ENCODE assay signal across 8 cellular contexts in the genomic region with DNA sequence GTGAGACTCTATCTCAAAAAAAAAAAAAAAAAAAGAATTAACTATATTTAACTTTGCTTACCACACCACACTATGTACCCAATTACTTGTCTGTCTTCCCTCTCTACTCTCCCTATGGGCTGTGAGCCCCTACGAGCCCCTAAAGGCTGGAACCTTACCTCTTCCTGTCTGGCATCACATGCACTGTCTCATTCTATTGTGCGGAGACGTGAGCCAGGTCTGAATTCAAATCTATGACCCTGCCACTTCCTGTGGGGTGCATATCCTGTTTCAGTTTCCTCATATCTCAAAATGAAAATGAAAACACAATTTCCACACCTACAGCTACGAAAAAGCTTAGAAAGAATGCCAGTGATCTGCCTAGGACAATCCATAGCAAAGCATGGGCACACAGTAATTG. TPM values are rescaled to one million over a fixed set of nuclear protein-coding genes. Genes with fewer than 3 reads are reported as not detected.
A peak's percentile ranks its signal among the peaks of the same experiment; 100 is the strongest.
DNase-seq lines count a peak whose midpoint lies in the region; ATAC-seq and TF ChIP-seq lines count a peak whose summit lies in the region.
"Had no signal": no experiment of that assay in that cellular context is flagged by ENCODE, and none has a peak within 500 bp of the region (broad histone marks: within the 10 kb centered on the region; RNA-seq: fewer than 3 reads in every experiment).

No MANE protein-coding gene starts in this region.

- H3K4me3 ChIP-seq in heart left ventricle = peak overlapping the region in 6 of 12 donors; percentile 6 to 45 (median 32)
- H3K4me3 ChIP-seq: SK-N-MC had no signal

- ATAC-seq in GM19455 (IDR thresholded peaks at IDR 0.05; ENCODE audit: unreplicated experiment) = peak; percentile 57
- peak; percentile 76 for ATAC-seq in HG03378 (IDR thresholded peaks at IDR 0.05; ENCODE audit: unreplicated experiment)
- peak in 3 of 4 donors; percentile 39 to 76 (median 73) for ATAC-seq in heart left ventricle

- H3K27ac ChIP-seq in heart left ventricle = peak overlapping the region in 3 of 12 donors; percentile 17 to 85 (median 53)
- H3K27ac ChIP-seq: SK-N-MC had no signal

- H3K36me3 ChIP-seq in heart left ventricle = no peaks in the 10 kb centered on the region

- peaks cover 0 to 32% (median 0%) of the 10 kb centered on the region in 12 donors for H3K4me1 ChIP-seq in heart left ventricle

- DNase-seq in activated CD4-positive, alpha-beta T cell treated with anti-CD3 and anti-CD28 coated beads, Interleukin-2, amount 50 U/mL, for 4 hours = peak; percentile 23 to 32
- DNase-seq in heart left ventricle = peak in 2 of 5 donors; percentile 24 to 25
- DNase-seq in stimulated activated naive CD4-positive, alpha-beta T cell treated with Interleukin-2 at 50 U/mL for 16 hours (lab: John Stamatoyannopoulos, UW) = peak; percentile 4
- no peak for DNase-seq in hypothalamus (lab: John Stamatoyannopoulos, UW)
- no peak for DNase-seq in mesenteric fat pad (ENCODE audit: low spot score)

- no peaks in the 10 kb centered on the region for H3K27me3 ChIP-seq in heart left ventricle

- H3K9me3 ChIP-seq in heart left ventricle = no peaks in the 10 kb centered on the region

- TF ChIP-seq CTCF in heart left ventricle (IDR thresholded peaks at IDR 0.05) = no peak

- TF ChIP-seq POLR2A in heart left ventricle (IDR thresholded peaks at IDR 0.05) = no peak

- intact Hi-C loops in heart left ventricle (cut with DNase I) = no loop called here

- WGBS in heart left ventricle, 4 donors = 40 to 53% (median 50%) methylated on average over 4 of the region's 4 CpGs

RNA-seq across cellular contexts. Expression of a gene that starts 42.9 kb away (rescaled TPM):
- total RNA-seq in heart left ventricle = 1 to 10 TPM in 6 of 9 donors, under 1 TPM in 3; 0.33 to 2.5 (median 1.1) TPM
- polyA plus RNA-seq in heart left ventricle = 1 to 10 TPM in 1 of 2 donors, under 1 TPM in 1; 0.30 to 1.5 TPM
- total RNA-seq in mesenteric fat pad = 4.2 TPM

Comparison
In these comparisons a context has a peak if more than half of its experiments do, and no peak if none do; other contexts are left out.
1. DNase-seq: peak in activated CD4-positive, alpha-beta T cell treated with anti-CD3 and anti-CD28 coated beads, Interleukin-2, amount 50 U/mL, for 4 hours (2 of 2) and stimulated activated naive CD4-positive, alpha-beta T cell treated with Interleukin-2 at 50 U/mL for 16 hours (single experiment); none in hypothalamus (0 of 51) and mesenteric fat pad (single experiment).
2. Peak in every context shown above with its lines, with median percentiles within 50 percentile points of each other: ATAC-seq.